Comparison of ENCODE assay signal across 2 cellular contexts in the genomic region with DNA sequence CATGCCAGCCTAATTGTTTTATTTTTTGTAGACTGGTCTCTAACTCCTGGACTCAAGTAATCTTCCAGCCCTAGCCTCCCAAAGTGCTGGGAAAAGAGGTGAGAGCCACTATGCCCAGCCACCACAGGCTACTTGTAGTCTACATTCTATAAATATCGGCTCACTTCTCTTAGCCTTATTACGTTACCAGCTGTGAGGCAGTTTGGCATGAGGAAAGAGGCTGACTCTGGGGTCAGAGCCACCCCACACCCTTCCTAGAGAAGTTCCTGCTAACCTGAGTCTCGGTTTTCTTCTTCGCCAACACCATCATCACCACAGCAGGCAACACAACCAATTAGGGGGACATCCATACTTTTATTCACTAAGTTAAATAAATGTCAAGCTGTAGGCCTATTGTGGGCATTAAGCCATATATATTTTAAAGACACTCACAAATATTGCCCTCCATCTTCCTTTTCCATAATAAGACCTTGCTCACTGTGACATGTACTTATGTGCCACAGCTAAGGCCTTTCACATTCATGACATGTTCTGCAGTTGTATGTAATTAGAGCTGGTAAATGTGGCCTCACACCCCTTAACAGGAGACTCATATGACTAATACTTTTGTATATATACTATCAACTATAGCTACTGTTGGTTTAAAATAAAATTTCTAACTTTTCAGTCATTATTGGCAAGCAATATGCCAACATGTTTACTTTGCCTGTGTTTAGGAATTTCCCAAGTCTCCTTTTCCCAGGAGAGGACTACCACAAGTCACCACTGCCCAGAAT.
TF ChIP-seq lines count a peak whose summit lies in the region.

No MANE protein-coding gene starts in this region.

TF ChIP-seq in liver, 16 proteins besides CTCF, POLR2A, EP300 and RAD21:
- TF ChIP-seq JUND (IDR thresholded peaks at IDR 0.05) (no peak), FOXA2 (IDR thresholded peaks at IDR 0.05) (peak; percentile 25), FOXA1 (IDR thresholded peaks at IDR 0.05) (no peak), TAF1 (conservative IDR thresholded peaks at IDR 0.05) (no peak)

TF ChIP-seq in HepG2, 621 proteins besides CTCF, POLR2A, EP300 and RAD21:
- TF ChIP-seq ZSCAN20 (CRISPR knock-in tag; IDR thresholded peaks at IDR 0.05; ENCODE audit: borderline replicate concordance) (no peak), TRIM24 (CRISPR knock-in tag; IDR thresholded peaks at IDR 0.05) (no peak), ZNF333 (CRISPR knock-in tag; IDR thresholded peaks at IDR 0.05; ENCODE audit: borderline replicate concordance) (no peak), ZIK1 (CRISPR knock-in tag; IDR thresholded peaks at IDR 0.05; ENCODE audit: borderline replicate concordance, low read depth) (no peak), ZNF143 (CRISPR knock-in tag; IDR thresholded peaks at IDR 0.05) (no peak), SMAD3 (CRISPR knock-in tag; IDR thresholded peaks at IDR 0.05) (no peak), CHD2 (IDR thresholded peaks at IDR 0.05; ENCODE audit: low read depth, low read length) (no peak), ARNT2 (CRISPR knock-in tag; IDR thresholded peaks at IDR 0.05; ENCODE audit: low read depth) (no peak), YEATS4 (CRISPR knock-in tag; IDR thresholded peaks at IDR 0.05; ENCODE audit: borderline replicate concordance) (no peak), NR1H2 (CRISPR knock-in tag; IDR thresholded peaks at IDR 0.05; ENCODE audit: borderline replicate concordance, low read depth) (no peak), ZFP36 (IDR thresholded peaks at IDR 0.05; ENCODE audit: borderline replicate concordance, low read depth, low read length, partially characterized antibody) (no peak), TBX3 (IDR thresholded peaks at IDR 0.05; ENCODE audit: borderline replicate concordance) (no peak)
- TF ChIP-seq, protein P1, sequence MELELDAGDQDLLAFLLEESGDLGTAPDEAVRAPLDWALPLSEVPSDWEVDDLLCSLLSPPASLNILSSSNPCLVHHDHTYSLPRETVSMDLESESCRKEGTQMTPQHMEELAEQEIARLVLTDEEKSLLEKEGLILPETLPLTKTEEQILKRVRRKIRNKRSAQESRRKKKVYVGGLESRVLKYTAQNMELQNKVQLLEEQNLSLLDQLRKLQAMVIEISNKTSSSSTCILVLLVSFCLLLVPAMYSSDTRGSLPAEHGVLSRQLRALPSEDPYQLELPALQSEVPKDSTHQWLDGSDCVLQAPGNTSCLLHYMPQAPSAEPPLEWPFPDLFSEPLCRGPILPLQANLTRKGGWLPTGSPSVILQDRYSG (CRISPR knock-in tag; IDR thresholded peaks at IDR 0.05) = no peak
- TF ChIP-seq, protein P2, sequence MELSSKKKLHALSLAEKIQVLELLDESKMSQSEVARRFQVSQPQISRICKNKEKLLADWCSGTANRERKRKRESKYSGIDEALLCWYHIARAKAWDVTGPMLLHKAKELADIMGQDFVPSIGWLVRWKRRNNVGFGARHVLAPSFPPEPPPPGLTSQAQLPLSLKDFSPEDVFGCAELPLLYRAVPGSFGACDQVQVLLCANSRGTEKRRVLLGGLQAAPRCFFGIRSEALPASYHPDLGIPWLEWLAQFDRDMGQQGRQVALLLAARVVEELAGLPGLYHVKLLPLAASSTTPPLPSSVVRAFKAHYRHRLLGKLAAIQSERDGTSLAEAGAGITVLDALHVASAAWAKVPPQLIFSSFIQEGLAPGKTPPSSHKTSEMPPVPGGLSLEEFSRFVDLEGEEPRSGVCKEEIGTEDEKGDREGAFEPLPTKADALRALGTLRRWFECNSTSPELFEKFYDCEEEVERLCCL (CRISPR knock-in tag; IDR thresholded peaks at IDR 0.05; ENCODE audit: borderline replicate concordance) = no peak
- TF ChIP-seq, protein P3, sequence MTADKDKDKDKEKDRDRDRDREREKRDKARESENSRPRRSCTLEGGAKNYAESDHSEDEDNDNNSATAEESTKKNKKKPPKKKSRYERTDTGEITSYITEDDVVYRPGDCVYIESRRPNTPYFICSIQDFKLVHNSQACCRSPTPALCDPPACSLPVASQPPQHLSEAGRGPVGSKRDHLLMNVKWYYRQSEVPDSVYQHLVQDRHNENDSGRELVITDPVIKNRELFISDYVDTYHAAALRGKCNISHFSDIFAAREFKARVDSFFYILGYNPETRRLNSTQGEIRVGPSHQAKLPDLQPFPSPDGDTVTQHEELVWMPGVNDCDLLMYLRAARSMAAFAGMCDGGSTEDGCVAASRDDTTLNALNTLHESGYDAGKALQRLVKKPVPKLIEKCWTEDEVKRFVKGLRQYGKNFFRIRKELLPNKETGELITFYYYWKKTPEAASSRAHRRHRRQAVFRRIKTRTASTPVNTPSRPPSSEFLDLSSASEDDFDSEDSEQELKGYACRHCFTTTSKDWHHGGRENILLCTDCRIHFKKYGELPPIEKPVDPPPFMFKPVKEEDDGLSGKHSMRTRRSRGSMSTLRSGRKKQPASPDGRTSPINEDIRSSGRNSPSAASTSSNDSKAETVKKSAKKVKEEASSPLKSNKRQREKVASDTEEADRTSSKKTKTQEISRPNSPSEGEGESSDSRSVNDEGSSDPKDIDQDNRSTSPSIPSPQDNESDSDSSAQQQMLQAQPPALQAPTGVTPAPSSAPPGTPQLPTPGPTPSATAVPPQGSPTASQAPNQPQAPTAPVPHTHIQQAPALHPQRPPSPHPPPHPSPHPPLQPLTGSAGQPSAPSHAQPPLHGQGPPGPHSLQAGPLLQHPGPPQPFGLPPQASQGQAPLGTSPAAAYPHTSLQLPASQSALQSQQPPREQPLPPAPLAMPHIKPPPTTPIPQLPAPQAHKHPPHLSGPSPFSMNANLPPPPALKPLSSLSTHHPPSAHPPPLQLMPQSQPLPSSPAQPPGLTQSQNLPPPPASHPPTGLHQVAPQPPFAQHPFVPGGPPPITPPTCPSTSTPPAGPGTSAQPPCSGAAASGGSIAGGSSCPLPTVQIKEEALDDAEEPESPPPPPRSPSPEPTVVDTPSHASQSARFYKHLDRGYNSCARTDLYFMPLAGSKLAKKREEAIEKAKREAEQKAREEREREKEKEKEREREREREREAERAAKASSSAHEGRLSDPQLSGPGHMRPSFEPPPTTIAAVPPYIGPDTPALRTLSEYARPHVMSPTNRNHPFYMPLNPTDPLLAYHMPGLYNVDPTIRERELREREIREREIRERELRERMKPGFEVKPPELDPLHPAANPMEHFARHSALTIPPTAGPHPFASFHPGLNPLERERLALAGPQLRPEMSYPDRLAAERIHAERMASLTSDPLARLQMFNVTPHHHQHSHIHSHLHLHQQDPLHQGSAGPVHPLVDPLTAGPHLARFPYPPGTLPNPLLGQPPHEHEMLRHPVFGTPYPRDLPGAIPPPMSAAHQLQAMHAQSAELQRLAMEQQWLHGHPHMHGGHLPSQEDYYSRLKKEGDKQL (CRISPR knock-in tag; IDR thresholded peaks at IDR 0.05; ENCODE audit: low read depth) = no peak
- TF ChIP-seq, protein P4, sequence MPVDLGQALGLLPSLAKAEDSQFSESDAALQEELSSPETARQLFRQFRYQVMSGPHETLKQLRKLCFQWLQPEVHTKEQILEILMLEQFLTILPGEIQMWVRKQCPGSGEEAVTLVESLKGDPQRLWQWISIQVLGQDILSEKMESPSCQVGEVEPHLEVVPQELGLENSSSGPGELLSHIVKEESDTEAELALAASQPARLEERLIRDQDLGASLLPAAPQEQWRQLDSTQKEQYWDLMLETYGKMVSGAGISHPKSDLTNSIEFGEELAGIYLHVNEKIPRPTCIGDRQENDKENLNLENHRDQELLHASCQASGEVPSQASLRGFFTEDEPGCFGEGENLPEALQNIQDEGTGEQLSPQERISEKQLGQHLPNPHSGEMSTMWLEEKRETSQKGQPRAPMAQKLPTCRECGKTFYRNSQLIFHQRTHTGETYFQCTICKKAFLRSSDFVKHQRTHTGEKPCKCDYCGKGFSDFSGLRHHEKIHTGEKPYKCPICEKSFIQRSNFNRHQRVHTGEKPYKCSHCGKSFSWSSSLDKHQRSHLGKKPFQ (CRISPR knock-in tag; IDR thresholded peaks at IDR 0.05; ENCODE audit: insufficient replicate concordance) = no peak
- TF ChIP-seq, protein P5, sequence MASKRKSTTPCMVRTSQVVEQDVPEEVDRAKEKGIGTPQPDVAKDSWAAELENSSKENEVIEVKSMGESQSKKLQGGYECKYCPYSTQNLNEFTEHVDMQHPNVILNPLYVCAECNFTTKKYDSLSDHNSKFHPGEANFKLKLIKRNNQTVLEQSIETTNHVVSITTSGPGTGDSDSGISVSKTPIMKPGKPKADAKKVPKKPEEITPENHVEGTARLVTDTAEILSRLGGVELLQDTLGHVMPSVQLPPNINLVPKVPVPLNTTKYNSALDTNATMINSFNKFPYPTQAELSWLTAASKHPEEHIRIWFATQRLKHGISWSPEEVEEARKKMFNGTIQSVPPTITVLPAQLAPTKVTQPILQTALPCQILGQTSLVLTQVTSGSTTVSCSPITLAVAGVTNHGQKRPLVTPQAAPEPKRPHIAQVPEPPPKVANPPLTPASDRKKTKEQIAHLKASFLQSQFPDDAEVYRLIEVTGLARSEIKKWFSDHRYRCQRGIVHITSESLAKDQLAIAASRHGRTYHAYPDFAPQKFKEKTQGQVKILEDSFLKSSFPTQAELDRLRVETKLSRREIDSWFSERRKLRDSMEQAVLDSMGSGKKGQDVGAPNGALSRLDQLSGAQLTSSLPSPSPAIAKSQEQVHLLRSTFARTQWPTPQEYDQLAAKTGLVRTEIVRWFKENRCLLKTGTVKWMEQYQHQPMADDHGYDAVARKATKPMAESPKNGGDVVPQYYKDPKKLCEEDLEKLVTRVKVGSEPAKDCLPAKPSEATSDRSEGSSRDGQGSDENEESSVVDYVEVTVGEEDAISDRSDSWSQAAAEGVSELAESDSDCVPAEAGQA (IDR thresholded peaks at IDR 0.05; ENCODE audit: low read depth) = no peak
- TF ChIP-seq, protein P5 (CRISPR knock-in tag; IDR thresholded peaks at IDR 0.05; ENCODE audit: borderline replicate concordance) = no peak
- TF ChIP-seq, protein P6, sequence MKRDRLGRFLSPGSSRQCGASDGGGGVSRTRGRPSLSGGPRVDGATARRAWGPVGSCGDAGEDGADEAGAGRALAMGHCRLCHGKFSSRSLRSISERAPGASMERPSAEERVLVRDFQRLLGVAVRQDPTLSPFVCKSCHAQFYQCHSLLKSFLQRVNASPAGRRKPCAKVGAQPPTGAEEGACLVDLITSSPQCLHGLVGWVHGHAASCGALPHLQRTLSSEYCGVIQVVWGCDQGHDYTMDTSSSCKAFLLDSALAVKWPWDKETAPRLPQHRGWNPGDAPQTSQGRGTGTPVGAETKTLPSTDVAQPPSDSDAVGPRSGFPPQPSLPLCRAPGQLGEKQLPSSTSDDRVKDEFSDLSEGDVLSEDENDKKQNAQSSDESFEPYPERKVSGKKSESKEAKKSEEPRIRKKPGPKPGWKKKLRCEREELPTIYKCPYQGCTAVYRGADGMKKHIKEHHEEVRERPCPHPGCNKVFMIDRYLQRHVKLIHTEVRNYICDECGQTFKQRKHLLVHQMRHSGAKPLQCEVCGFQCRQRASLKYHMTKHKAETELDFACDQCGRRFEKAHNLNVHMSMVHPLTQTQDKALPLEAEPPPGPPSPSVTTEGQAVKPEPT (CRISPR knock-in tag; IDR thresholded peaks at IDR 0.05; ENCODE audit: low read depth) = no peak
